Comparison of ENCODE assay signal across 8 cellular contexts in genomic region chr17:81870155-81870977, GRCh38. TPM values are rescaled to one million over a fixed set of nuclear protein-coding genes. Genes with fewer than 3 reads are reported as not detected.
A peak's percentile ranks its signal among the peaks of the same experiment; 100 is the strongest.
DNase-seq lines count a peak whose midpoint lies in the region; TF ChIP-seq lines count a peak whose summit lies in the region.

No MANE protein-coding gene starts in this region.

- H3K9me3 ChIP-seq in iPS-20b (ENCODE audit: insufficient read depth, low read depth, low read length), result no peaks in the 10 kb centered on the region
- no peaks in the 10 kb centered on the region for H3K9me3 ChIP-seq in spleen

- H3K36me3 Mint-ChIP-seq in HFFc6 (ENCODE audit: low read depth), result peaks cover 14% of the 10 kb centered on the region

- H3K9ac ChIP-seq in iPS-20b (ENCODE audit: low read depth, low read length), result peak overlapping the region; percentile 81; the same call in 1 of the 2 replicates

- 1 to 3% (median 2%) methylated on average over 26 to 64 of the region's 64 CpGs for WGBS in spleen, 5 donors

- H3K4me1 Mint-ChIP-seq in HFFc6 (ENCODE audit: low read depth), result peaks cover 31% of the 10 kb centered on the region

- peaks cover 3% of the 10 kb centered on the region; the same call in 1 of the 2 replicates for H3K9me3 Mint-ChIP-seq in HFFc6

- no peak for TF ChIP-seq POLR2A in spleen (IDR thresholded peaks at IDR 0.05)

- no peak for DNase-seq in HFFc6
- DNase-seq in astrocyte of the hippocampus (ENCODE audit: low read depth, low spot score), result peak; percentile 71
- DNase-seq in spleen, result peak; percentile 91
- no peak for DNase-seq in cortex of kidney (lab: John Stamatoyannopoulos, UW)
- DNase-seq in NCI-H526 treated with DMSO at 0.1 percent for 48 hours (lab: John Stamatoyannopoulos, UW), result no peak

- peaks cover 49% of the 10 kb centered on the region for H3K27me3 Mint-ChIP-seq in HFFc6 (ENCODE audit: insufficient read depth)

- no peaks in the 10 kb centered on the region for H3K27me3 ChIP-seq in iPS-20b (ENCODE audit: insufficient read depth, low read length)
- H3K27me3 ChIP-seq in spleen (replicated peaks in 1 of 7), result no peaks in the 10 kb centered on the region

- intact Hi-C loops in spleen (cut with DNase I; ENCODE audit: low total_unique reads), result no loop called here

- peak overlapping the region; percentile 93 for H3K27ac Mint-ChIP-seq in HFFc6

- peak overlapping the region; percentile 92 for H3K4me3 Mint-ChIP-seq in HFFc6

- H3K4me3 ChIP-seq in GM08714 (ENCODE audit: low read length), result peak overlapping the region; percentile 94
- peak overlapping the region; percentile 89 for H3K4me3 ChIP-seq in iPS-20b (ENCODE audit: low read length)
- peak overlapping the region; percentile 75 to 99 (median 86) for H3K4me3 ChIP-seq in spleen

- no peaks in the 10 kb centered on the region for H3K4me1 ChIP-seq in iPS-20b (ENCODE audit: insufficient read depth, low read length)
- peaks cover 34 to 77% (median 69%) of the 10 kb centered on the region in 6 donors for H3K4me1 ChIP-seq in spleen

- H3K36me3 ChIP-seq in iPS-20b (ENCODE audit: insufficient read depth, low read depth, low read length) (peaks cover 13% of the 10 kb centered on the region; the same call in 1 of the 2 replicates), spleen (peaks cover 0 to 47% (median 24%) of the 10 kb centered on the region in 6 donors)

- no peak overlapping the region for H3K27ac ChIP-seq in iPS-20b (ENCODE audit: low read length)
- H3K27ac ChIP-seq in spleen, result peak overlapping the region; percentile 96 to 100 (median 98)

- TF ChIP-seq CTCF in HFFc6 (IDR thresholded peaks at IDR 0.05) (no peak), spleen (IDR thresholded peaks at IDR 0.05 in 8 of 11, conservative IDR thresholded peaks at IDR 0.05 in 3 of 11) (no peak)

TF ChIP-seq in PFSK-1, 5 proteins besides CTCF, POLR2A, EP300 and RAD21:
- TF ChIP-seq POLR2AphosphoS5 (IDR thresholded peaks at IDR 0.05; ENCODE audit: low read depth, low read length), result peak; percentile 4; the same call in 1 of the 2 replicates
- no peak for TF ChIP-seq FOXP2 (optimal IDR thresholded peaks at IDR 0.05; ENCODE audit: borderline replicate concordance, extremely low read depth, extremely low read length, insufficient read depth)
- no peak; the same call in 1 of the 2 replicates for TF ChIP-seq TAF1 (IDR thresholded peaks at IDR 0.05; ENCODE audit: borderline replicate concordance, insufficient read depth, low read length)
- TF ChIP-seq SIN3A (IDR thresholded peaks at IDR 0.05; ENCODE audit: borderline replicate concordance, insufficient read depth, low read length), result peak; percentile 10; the same call in 1 of the 2 replicates
- TF ChIP-seq REST (IDR thresholded peaks at IDR 0.05; ENCODE audit: insufficient read depth in 1 of 2, low read depth in 2 of 2, low read length in 2 of 2), result 0 out of 4 replicates have a peak, but pooled peaks of 1 of the 2 experiments have one; percentile 10
TF ChIP-seq in PFSK-1: peak in this region for 3.

RNA-seq across cellular contexts. Expression of gene ARHGDIA, which starts 0.8 kb away (rescaled TPM):
- 1,000 to 10,000 TPM in 1 of 6 experiments, 100 to 1,000 TPM in 5; 758 to 1,040 (median 908) TPM for total RNA-seq in HFFc6 (2021; fragmentation: NEBNext Ultra II Directional; extraction: Animal tissue kit (Norgen Biotek cat#: 25700))
- 1,120 TPM for polyA plus RNA-seq in PFSK-1 (2012; ENCODE audit: insufficient read length, low read depth)
- total RNA-seq in spleen, result 100 to 1,000 TPM; 155 to 392 (median 293) TPM
- 100 to 1,000 TPM; 131 to 261 (median 137) TPM for polyA plus RNA-seq in spleen

RNA-seq across cellular contexts. Expression of gene P4HB, which starts 10.0 kb away (rescaled TPM):
- 100 to 1,000 TPM; 790 to 981 (median 910) TPM for total RNA-seq in HFFc6 (2021; fragmentation: NEBNext Ultra II Directional; extraction: Animal tissue kit (Norgen Biotek cat#: 25700))
- 1,753 TPM for polyA plus RNA-seq in PFSK-1 (2012; ENCODE audit: insufficient read length, low read depth)
- 1,000 to 10,000 TPM in 3 of 7 donors, 100 to 1,000 TPM in 4; 561 to 1,208 (median 823) TPM for total RNA-seq in spleen
- polyA plus RNA-seq in spleen, result 100 to 1,000 TPM; 161 to 366 (median 188) TPM

RNA-seq across cellular contexts. Expression of gene ALYREF, which starts 21.0 kb away (rescaled TPM):
- 100 to 1,000 TPM; 101 to 151 (median 135) TPM for total RNA-seq in HFFc6 (2021; fragmentation: NEBNext Ultra II Directional; extraction: Animal tissue kit (Norgen Biotek cat#: 25700))
- polyA plus RNA-seq in PFSK-1 (2012; ENCODE audit: insufficient read length, low read depth), result 217 TPM
- 10 to 100 TPM; 31.5 to 70.0 (median 50.7) TPM for total RNA-seq in spleen
- 10 to 100 TPM; 23.6 to 56.6 (median 45.7) TPM for polyA plus RNA-seq in spleen

RNA-seq across cellular contexts. Expression of gene ANAPC11, which starts 21.2 kb away (rescaled TPM):
- 100 to 1,000 TPM; 151 to 169 (median 156) TPM for total RNA-seq in HFFc6 (2021; fragmentation: NEBNext Ultra II Directional; extraction: Animal tissue kit (Norgen Biotek cat#: 25700))
- 382 TPM for polyA plus RNA-seq in PFSK-1 (2012; ENCODE audit: insufficient read length, low read depth)
- 10 to 100 TPM; 52.9 to 99.4 (median 54.9) TPM for total RNA-seq in spleen
- polyA plus RNA-seq in spleen, result 100 to 1,000 TPM; 113 to 184 (median 179) TPM

RNA-seq across cellular contexts. Expression of gene NPB, which starts 31.7 kb away (rescaled TPM):
- total RNA-seq in HFFc6 (2021; fragmentation: NEBNext Ultra II Directional; extraction: Animal tissue kit (Norgen Biotek cat#: 25700)), result 1 to 10 TPM in 1 of 6 experiments, under 1 TPM in 5; 0.53 to 1.5 (median 0.71) TPM
- 0.64 TPM for polyA plus RNA-seq in PFSK-1 (2012; ENCODE audit: insufficient read length, low read depth)
- total RNA-seq in spleen, result 1 to 10 TPM in 3 of 7 donors, under 1 TPM in 3, not detected in 1; 0.23 to 2.9 (median 0.74) TPM
- polyA plus RNA-seq in spleen, result 1 to 10 TPM; 2.2 to 4.8 (median 3.0) TPM

Comparison
In these comparisons a context has a peak if more than half of its experiments do, and no peak if none do; other contexts are left out.
1. DNase-seq: peak in astrocyte of the hippocampus (single experiment) and spleen (single experiment); none in HFFc6 (single experiment), cortex of kidney (single experiment) and NCI-H526 treated with DMSO at 0.1 percent for 48 hours (single experiment).
2. Peak in every context shown above with its lines, with median percentiles within 50 percentile points of each other: H3K4me3 ChIP-seq.